16 cellular contexts compared by ENCODE assay signal in the genomic region with DNA sequence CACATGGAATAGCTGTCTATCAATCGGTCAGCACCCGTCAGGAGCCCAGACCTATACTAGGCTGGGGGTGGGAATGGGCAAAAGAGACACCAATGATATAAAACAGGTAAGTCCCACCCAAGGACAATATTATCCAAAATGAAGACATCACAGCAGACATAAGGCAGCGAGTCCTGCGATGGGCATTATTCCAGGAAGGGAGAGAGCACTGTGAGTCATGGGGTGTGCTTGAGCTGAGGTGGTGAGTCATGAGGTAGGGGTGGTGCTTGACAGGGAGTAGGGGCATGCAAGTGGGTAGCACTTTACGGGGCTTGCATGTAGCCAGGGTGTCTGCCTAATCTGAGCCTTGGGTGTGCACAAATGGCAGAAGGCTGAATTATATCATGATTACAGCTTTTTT.
DNase-seq lines count a peak whose midpoint lies in the region; ATAC-seq and TF ChIP-seq lines count a peak whose summit lies in the region.
"Had no signal": no experiment of that assay in that cellular context is flagged by ENCODE, and none has a peak within 500 bp of the region (broad histone marks: within the 10 kb centered on the region; RNA-seq: fewer than 3 reads in every experiment).

No MANE protein-coding gene starts in this region.

- 61 to 77% (median 71%) methylated on average over 5 of the region's 5 CpGs for WGBS in adrenal gland, 4 donors

- H3K27me3 ChIP-seq in adrenal gland (no peaks in the 10 kb centered on the region), PC-9 (ENCODE audit: insufficient read depth, low read depth) (peaks cover 8% of the 10 kb centered on the region; the same call in 1 of the 2 replicates)

- TF ChIP-seq CTCF in adrenal gland (IDR thresholded peaks at IDR 0.05) = no peak
- no peak for TF ChIP-seq CTCF in PC-9 (conservative IDR thresholded peaks at IDR 0.05)
- no peak for TF ChIP-seq CTCF in HFFc6 (IDR thresholded peaks at IDR 0.05)

- no peaks in the 10 kb centered on the region for H3K4me1 Mint-ChIP-seq in HFFc6 (ENCODE audit: low read depth)
- H3K4me1 Mint-ChIP-seq: B cell had no signal

- H3K27ac ChIP-seq in adrenal gland (no peak overlapping the region), PC-9 (no peak overlapping the region)
- H3K27ac ChIP-seq: skin epidermis had no signal

- H3K27me3 Mint-ChIP-seq in HFFc6 (ENCODE audit: insufficient read depth) = peaks cover 1% of the 10 kb centered on the region; the same call in 1 of the 2 replicates
- H3K27me3 Mint-ChIP-seq: B cell had no signal

- H2AFZ ChIP-seq in PC-9 = no peak overlapping the region

- in situ Hi-C loops in ACHN (cut with HindIII; ENCODE audit: low pct_ligation_motif_present, low pct_unique_long_range_greater_than_20kb, low sequenced_read_pairs) = no loop called here
- in situ Hi-C loops in KBM-7 (cut with MboI; ENCODE audit: low pct_unique_long_range_greater_than_20kb, low sequenced_read_pairs) = no loop called here

- POLR2A ChIA-PET in PC-9 (lab: Charles Lee; ENCODE audit: unreplicated experiment) = no interaction called here

- CTCF ChIA-PET in PC-9 (lab: Charles Lee) = no interaction called here

- H3K9me3 ChIP-seq in adrenal gland (replicated peaks in 1 of 3) = no peaks in the 10 kb centered on the region
- H3K9me3 ChIP-seq in PC-9 (ENCODE audit: insufficient read depth, low read depth) = no peaks in the 10 kb centered on the region

- intact Hi-C loops in adrenal gland (cut with DNase I) (no loop called here), PC-9 (cut with micrococcal nuclease; ENCODE audit: unreplicated experiment) (no loop called here)

- no peak overlapping the region for H3K4me3 Mint-ChIP-seq in HFFc6
- H3K4me3 Mint-ChIP-seq: B cell, nephron progenitor cell had no signal

- DNase-seq in ACHN (peak; percentile 71), HS-5 (ENCODE audit: low read depth) (peak; percentile 1), adrenal gland (peak; percentile 21 to 68 (median 42)), iPS-NIHi7 (ENCODE audit: extremely low spot score) (peak; percentile 35), PC-9 (no peak), KBM-7 (no peak), HFFc6 (no peak)
- DNase-seq: HCEC 1CT, KG1, kidney, NCI-H345, nephron progenitor cell, SIG-M5 had no signal

- no peaks in the 10 kb centered on the region for H3F3A ChIP-seq in PC-9 (ENCODE audit: insufficient read depth, low read depth)

- H3K27ac Mint-ChIP-seq in HFFc6 = no peak overlapping the region
- H3K27ac Mint-ChIP-seq: B cell, nephron progenitor cell had no signal

- no peaks in the 10 kb centered on the region for H3K9me2 ChIP-seq in PC-9 (ENCODE audit: insufficient read depth)

- H3K79me2 ChIP-seq in PC-9 (ENCODE audit: low read depth) = no peaks in the 10 kb centered on the region

- H3K4me3 ChIP-seq in adrenal gland = no peak overlapping the region
- H3K4me3 ChIP-seq in PC-9 = no peak overlapping the region
- H3K4me3 ChIP-seq: skin epidermis had no signal

- H3K4me1 ChIP-seq in adrenal gland (replicated peaks in 1 of 2) = no peaks in the 10 kb centered on the region
- no peaks in the 10 kb centered on the region for H3K4me1 ChIP-seq in PC-9 (replicated peaks; ENCODE audit: insufficient read depth)

- peaks cover 50% of the 10 kb centered on the region for H3K9me3 Mint-ChIP-seq in HFFc6

- no peak for ATAC-seq in HG02840 (IDR thresholded peaks at IDR 0.05; ENCODE audit: low FRiP score, unreplicated experiment)

- H3K36me3 ChIP-seq in adrenal gland (replicated peaks in 1 of 2) (no peaks in the 10 kb centered on the region), PC-9 (ENCODE audit: low read depth) (no peaks in the 10 kb centered on the region)

- no peak for TF ChIP-seq POLR2A in adrenal gland (IDR thresholded peaks at IDR 0.05)

- no peaks in the 10 kb centered on the region for H4K20me1 ChIP-seq in PC-9 (ENCODE audit: insufficient read depth)

- no TSS peak for BruUV-seq in PC-9 (replicated peaks; lab: Mats Ljungman, UMichigan)

- H3K4me2 ChIP-seq in PC-9 = no peak overlapping the region

- H3K36me3 Mint-ChIP-seq in HFFc6 (ENCODE audit: low read depth) = 0 out of 2 replicates have a peak, but pooled peaks cover 3% of the 10 kb centered on the region

Comparison
In these comparisons a context has a peak if more than half of its experiments do, and no peak if none do; other contexts are left out.
1. DNase-seq: peak in ACHN (single experiment), HS-5 (single experiment), adrenal gland (7 of 7) and iPS-NIHi7 (single experiment); none in PC-9 (0 of 2), KBM-7 (single experiment) and HFFc6 (single experiment).